ENCODE assay signal across 8 cellular contexts in genomic region chr16:90046971-90047713, GRCh38. TPM values are rescaled to one million over a fixed set of nuclear protein-coding genes. Genes with fewer than 3 reads are reported as not detected.
DNase-seq lines count a peak whose midpoint lies in the region; ATAC-seq and TF ChIP-seq lines count a peak whose summit lies in the region.

No MANE protein-coding gene starts in this region.

- H3K27me3 Mint-ChIP-seq in activated CD4-positive, alpha-beta T cell treated with anti-CD3 and anti-CD28 coated beads, Interleukin-2, amount 10 ng/mL, durations not matched to agents 7 days and 5 days = peaks cover 4% of the 10 kb centered on the region

- peak overlapping the region in 1 of 2 donors; percentile 42 for H3K9ac ChIP-seq in mucosa of rectum (ENCODE audit: low read depth in 1 of 2, low read length in 2 of 2)

- no peaks in the 10 kb centered on the region for H3K9me3 ChIP-seq in mucosa of rectum (ENCODE audit: control insufficient read depth in 2 of 2, low read length in 2 of 2)

- H3K27me3 ChIP-seq in mucosa of rectum (ENCODE audit: control insufficient read depth in 2 of 2, insufficient read depth in 2 of 2, low read length in 2 of 2) = peaks cover 3 to 6% of the 10 kb centered on the region in 2 donors

- no peak for TF ChIP-seq CTCF in AG04449 (IDR thresholded peaks at IDR 0.05; ENCODE audit: insufficient read depth, low read length, missing control alignments)
- no peak for TF ChIP-seq CTCF in LNCaP clone FGC (IDR thresholded peaks at IDR 0.05; ENCODE audit: control insufficient read depth, extremely low read depth, insufficient read depth)

- H3K9me3 Mint-ChIP-seq in activated CD4-positive, alpha-beta T cell treated with anti-CD3 and anti-CD28 coated beads, Interleukin-2, amount 10 ng/mL, durations not matched to agents 7 days and 5 days = no peaks in the 10 kb centered on the region

- no peak overlapping the region for H3K4me3 Mint-ChIP-seq in activated CD4-positive, alpha-beta T cell treated with anti-CD3 and anti-CD28 coated beads, Interleukin-2, amount 10 ng/mL, durations not matched to agents 7 days and 5 days

- CTCF ChIA-PET in AG04449 (lab: Yijun Ruan, JAX) = interaction anchor here (1.0 kb wide), 1 partner anchor 28 kb away, joined by 3 read pairs; the partner anchor contains the start of gene DBNDD1
- CTCF ChIA-PET in activated CD4-positive, alpha-beta T cell treated with anti-CD3 and anti-CD28 coated beads, Interleukin-2, amount 10 ng/mL, durations not matched to agents 7 days and 5 days (lab: Charles Lee) = interaction anchor here (1.1 kb wide), 1 partner anchor 35 kb away, joined by 3 read pairs; no protein-coding TSS in a partner anchor

- ATAC-seq in HG03095 (IDR thresholded peaks at IDR 0.05; ENCODE audit: unreplicated experiment) (no peak), GM21619 (IDR thresholded peaks at IDR 0.05; ENCODE audit: unreplicated experiment) (no peak)

- POLR2A ChIA-PET in AG04449 (lab: Yijun Ruan, JAX) = no interaction called here
- POLR2A ChIA-PET in activated CD4-positive, alpha-beta T cell treated with anti-CD3 and anti-CD28 coated beads, Interleukin-2, amount 10 ng/mL, durations not matched to agents 7 days and 5 days (lab: Charles Lee) = no interaction called here

- H3K36me3 ChIP-seq in mucosa of rectum (ENCODE audit: control insufficient read depth in 2 of 2, insufficient read depth in 2 of 2, low read length in 2 of 2) = peaks cover 4 to 10% of the 10 kb centered on the region in 2 donors

- H3K27ac ChIP-seq in mucosa of rectum (ENCODE audit: low read depth in 2 of 2, low read length in 2 of 2) = no peak overlapping the region

- DNase-seq in AG04449 (ENCODE audit: low read depth, low spot score) (no peak), LNCaP clone FGC (ENCODE audit: low read depth) (no peak), epidermal melanocyte (ENCODE audit: insufficient read length, low spot score) (peak; percentile 60), activated gamma-delta T cell (lab: John Stamatoyannopoulos, UW) (no peak)
- no peak for DNase-seq in activated CD4-positive, alpha-beta T cell treated with anti-CD3 and anti-CD28 coated beads, Interleukin-2, amount 10 ng/mL, durations not matched to agents 7 days and 5 days

- H3K4me3 ChIP-seq in AG04449 (ENCODE audit: low read depth, low read length) (peak overlapping the region; percentile 40), LNCaP clone FGC (ENCODE audit: low read depth, low read length) (peak overlapping the region; percentile 41), mucosa of rectum (ENCODE audit: low read length in 2 of 2) (peak overlapping the region; percentile 27 to 44)

- H3K36me3 Mint-ChIP-seq in activated CD4-positive, alpha-beta T cell treated with anti-CD3 and anti-CD28 coated beads, Interleukin-2, amount 10 ng/mL, durations not matched to agents 7 days and 5 days (ENCODE audit: low read depth) = no peaks in the 10 kb centered on the region

- peaks cover 18 to 21% of the 10 kb centered on the region in 2 donors for H3K4me1 ChIP-seq in mucosa of rectum (ENCODE audit: control insufficient read depth in 2 of 2, insufficient read depth in 2 of 2, low read length in 2 of 2)

- no peak overlapping the region for H3K27ac Mint-ChIP-seq in activated CD4-positive, alpha-beta T cell treated with anti-CD3 and anti-CD28 coated beads, Interleukin-2, amount 10 ng/mL, durations not matched to agents 7 days and 5 days

- peaks cover 3% of the 10 kb centered on the region for H3K4me1 Mint-ChIP-seq in activated CD4-positive, alpha-beta T cell treated with anti-CD3 and anti-CD28 coated beads, Interleukin-2, amount 10 ng/mL, durations not matched to agents 7 days and 5 days

RNA-seq across cellular contexts. Expression of gene DBNDD1, which starts 27.9 kb away (rescaled TPM):
- total RNA-seq in activated CD4-positive, alpha-beta T cell treated with anti-CD3 and anti-CD28 coated beads, Interleukin-2, amount 10 ng/mL, durations not matched to agents 7 days and 5 days = under 1 TPM; 0.07 to 0.15 TPM

RNA-seq across cellular contexts. Expression of gene PRDM7, which starts 30.0 kb away (rescaled TPM):
- total RNA-seq in activated CD4-positive, alpha-beta T cell treated with anti-CD3 and anti-CD28 coated beads, Interleukin-2, amount 10 ng/mL, durations not matched to agents 7 days and 5 days = not detected
